Comparison of ENCODE assay signal across 24 cellular contexts in genomic region chr16:79064259-79064658, GRCh38.
"Had no signal": no experiment of that assay in that cellular context is flagged by ENCODE, and none has a peak within 500 bp of the region (broad histone marks: within the 10 kb centered on the region; RNA-seq: fewer than 3 reads in every experiment).

No MANE protein-coding gene starts in this region.

- H3K36me3 ChIP-seq: left ventricle myocardium inferior, neural progenitor cell, neutrophil, right atrium auricular region, spleen, suprapubic skin, thoracic aorta, tibial artery, uterus had no signal

- H3K9me3 ChIP-seq: left ventricle myocardium inferior, neutrophil, psoas muscle, right atrium auricular region, spleen, suprapubic skin, thoracic aorta, tibial artery, uterus had no signal

- H3K27ac ChIP-seq: left ventricle myocardium inferior, neural progenitor cell, neutrophil, parathyroid adenoma, psoas muscle, right atrium auricular region, skin epidermis, spleen, suprapubic skin, thoracic aorta, tibial artery had no signal

- H3K4me3 ChIP-seq: left ventricle myocardium inferior, lung, neural progenitor cell, psoas muscle, right atrium auricular region, skin epidermis, spleen, suprapubic skin, thoracic aorta, tibial artery, uterus had no signal

- H3K27me3 ChIP-seq: neural progenitor cell, right atrium auricular region, spleen, suprapubic skin, tibial artery, uterus had no signal

- ATAC-seq: natural killer cell; psoas muscle; sciatic nerve; stimulated activated effector memory CD8-positive, alpha-beta T cell treated with anti-CD3 and anti-CD28 coated beads, Interleukin-12 subunit alpha, Interleukin-12 subunit beta, amount 100 ng/mL, for 72 hours had no signal

- H3K9ac ChIP-seq: neural progenitor cell, parathyroid adenoma had no signal

- H2AFZ ChIP-seq: neural progenitor cell, parathyroid adenoma had no signal

- H3K4me2 ChIP-seq: neural progenitor cell had no signal

- H3K79me2 ChIP-seq: parathyroid adenoma had no signal

- H3K4me1 ChIP-seq: psoas muscle, right atrium auricular region, spleen had no signal

- DNase-seq: islet precursor cell; left ventricle myocardium inferior; mesendoderm; naive B cell; natural killer cell; nephron progenitor cell; occipital lobe; psoas muscle; spleen; stimulated activated CD4-positive, alpha-beta T cell treated with anti-CD3 and anti-CD28 coated beads, Interleukin-4, amount 100 ng/mL, for 24 hours; stimulated activated naive CD4-positive, alpha-beta T cell; tibial artery; trophoblast cell; uterus had no signal
